Comparison of ENCODE assay signal across 8 cellular contexts in the genomic region with DNA sequence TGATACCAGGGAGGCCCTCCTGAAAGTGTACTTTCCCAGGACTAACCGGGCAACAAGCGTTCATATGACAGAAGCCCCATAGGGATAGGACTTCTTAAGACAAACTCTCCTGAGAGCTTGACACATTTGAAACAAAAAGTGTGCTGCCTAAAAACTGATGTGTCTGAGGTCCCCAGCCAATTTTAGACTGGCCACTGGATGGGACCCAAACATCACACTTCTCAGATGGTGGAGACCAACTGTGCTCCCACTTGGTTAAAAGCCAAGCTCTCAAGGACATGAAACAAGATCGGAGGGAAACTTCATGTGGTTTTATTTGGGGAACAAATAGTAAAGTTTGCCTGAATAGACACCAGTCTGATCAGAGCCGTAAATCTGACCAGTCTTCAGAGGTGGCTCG.
DNase-seq lines count a peak whose midpoint lies in the region; ATAC-seq, FAIRE-seq and TF ChIP-seq lines count a peak whose summit lies in the region.
"Not testable (repeated sequence)": the region's sequence is repeated elsewhere in the genome, so short reads cannot be mapped to it uniquely, and the experiment has no call there.

No MANE protein-coding gene starts in this region.

- peak overlapping the region; percentile 75 for H3K9ac ChIP-seq in Karpas-422 (ENCODE audit: low read length)

- not testable (repeated sequence) for H3K9me2 ChIP-seq in Karpas-422 (replicated peaks; ENCODE audit: insufficient read depth, low read length)

- not testable (repeated sequence) for H3K9me3 Mint-ChIP-seq in activated CD4-positive, alpha-beta T cell treated with anti-CD3 and anti-CD28 coated beads, Interleukin-2, amount 10 ng/mL, durations not matched to agents 7 days and 5 days; glutamatergic neuron (ENCODE audit: unreplicated experiment)

- FAIRE-seq in GM12891 (lab: Jason Lieb, UNC) = peak; percentile 92

- H3K4me3 ChIP-seq in Karpas-422 (ENCODE audit: low read length) (peak overlapping the region; percentile 64), neutrophil (ENCODE audit: low read depth in 1 of 2, low read length in 1 of 2) (peak overlapping the region in 1 of 2 experiments; percentile 17)

- ATAC-seq in GM19372 (IDR thresholded peaks at IDR 0.05; ENCODE audit: low read depth, unreplicated experiment) = peak; percentile 23
- peak; percentile 19 for ATAC-seq in GM21825 (IDR thresholded peaks at IDR 0.05; ENCODE audit: unreplicated experiment)
- ATAC-seq in HG03045 (IDR thresholded peaks at IDR 0.05; ENCODE audit: unreplicated experiment) = peak; percentile 18

- peaks cover 12% of the 10 kb centered on the region for H3K4me1 Mint-ChIP-seq in activated CD4-positive, alpha-beta T cell treated with anti-CD3 and anti-CD28 coated beads, Interleukin-2, amount 10 ng/mL, durations not matched to agents 7 days and 5 days
- peaks cover 13% of the 10 kb centered on the region for H3K4me1 Mint-ChIP-seq in glutamatergic neuron (ENCODE audit: low read depth, unreplicated experiment)

- not testable (repeated sequence) for H4K20me1 ChIP-seq in Karpas-422 (ENCODE audit: insufficient read depth, low read depth, low read length)

- TF ChIP-seq POLR2A in GM12891 (IDR thresholded peaks at IDR 0.05; ENCODE audit: low read depth, low read length) = not testable (repeated sequence)

- H3K4me2 ChIP-seq in Karpas-422 (ENCODE audit: low read depth, low read length, poor library complexity, severe bottlenecking) = peak overlapping the region; percentile 84

- H3K36me3 ChIP-seq in Karpas-422 (ENCODE audit: insufficient read depth, low read length); neutrophil: not testable (repeated sequence)

- H3K36me3 Mint-ChIP-seq in activated CD4-positive, alpha-beta T cell treated with anti-CD3 and anti-CD28 coated beads, Interleukin-2, amount 10 ng/mL, durations not matched to agents 7 days and 5 days (ENCODE audit: low read depth); glutamatergic neuron (ENCODE audit: unreplicated experiment): not testable (repeated sequence)

- H3K27me3 Mint-ChIP-seq in activated CD4-positive, alpha-beta T cell treated with anti-CD3 and anti-CD28 coated beads, Interleukin-2, amount 10 ng/mL, durations not matched to agents 7 days and 5 days; glutamatergic neuron (ENCODE audit: unreplicated experiment): not testable (repeated sequence)

- H3K27me3 ChIP-seq in Karpas-422 (ENCODE audit: low read length); neutrophil: not testable (repeated sequence)

- CTCF ChIA-PET in activated CD4-positive, alpha-beta T cell treated with anti-CD3 and anti-CD28 coated beads, Interleukin-2, amount 10 ng/mL, durations not matched to agents 7 days and 5 days (lab: Charles Lee) = not testable (repeated sequence)

- not testable (repeated sequence) for TF ChIP-seq CTCF in glutamatergic neuron (IDR thresholded peaks at IDR 0.05; ENCODE audit: partially characterized antibody, unreplicated experiment); neutrophil (IDR thresholded peaks at IDR 0.05)

- H3K27ac Mint-ChIP-seq in activated CD4-positive, alpha-beta T cell treated with anti-CD3 and anti-CD28 coated beads, Interleukin-2, amount 10 ng/mL, durations not matched to agents 7 days and 5 days = peak overlapping the region; percentile 76
- peak overlapping the region; percentile 59 for H3K27ac Mint-ChIP-seq in glutamatergic neuron (ENCODE audit: unreplicated experiment)

- not testable (repeated sequence) for H3K9me3 ChIP-seq in Karpas-422 (ENCODE audit: low read length); neutrophil

- POLR2A ChIA-PET in activated CD4-positive, alpha-beta T cell treated with anti-CD3 and anti-CD28 coated beads, Interleukin-2, amount 10 ng/mL, durations not matched to agents 7 days and 5 days (lab: Charles Lee) = not testable (repeated sequence)

- not testable (repeated sequence) for H3K79me2 ChIP-seq in Karpas-422 (ENCODE audit: low read length)

- H2AFZ ChIP-seq in Karpas-422 (ENCODE audit: low read length) = peak overlapping the region; percentile 81; the same call in 1 of the 2 replicates

- H3K27ac ChIP-seq in Karpas-422 (ENCODE audit: low read length) (peak overlapping the region; percentile 93), neutrophil (peak overlapping the region; percentile 43)

- not testable (repeated sequence) for DNase-seq in GM12891 (ENCODE audit: insufficient read length, low spot score); activated CD4-positive, alpha-beta T cell treated with anti-CD3 and anti-CD28 coated beads, Interleukin-2, amount 10 ng/mL, durations not matched to agents 7 days and 5 days; glutamatergic neuron
- peak; percentile 45 for DNase-seq in Karpas-422

- H3K4me3 Mint-ChIP-seq in activated CD4-positive, alpha-beta T cell treated with anti-CD3 and anti-CD28 coated beads, Interleukin-2, amount 10 ng/mL, durations not matched to agents 7 days and 5 days = peak overlapping the region; percentile 50
- H3K4me3 Mint-ChIP-seq in glutamatergic neuron (ENCODE audit: unreplicated experiment) = not testable (repeated sequence)

- peaks cover 25% of the 10 kb centered on the region for H3K4me1 ChIP-seq in Karpas-422 (ENCODE audit: low read length)
- not testable (repeated sequence) for H3K4me1 ChIP-seq in neutrophil (ENCODE audit: control insufficient read depth in 1 of 2, insufficient read depth in 1 of 2, low read depth in 1 of 2, low read length in 1 of 2)
